In genomic region chr1:905811-906531, GRCh38 we compare ENCODE assay signal across 10 cellular contexts. TPM values are rescaled to one million over a fixed set of nuclear protein-coding genes. Genes with fewer than 3 reads are reported as not detected.
DNase-seq lines count a peak whose midpoint lies in the region; ATAC-seq and TF ChIP-seq lines count a peak whose summit lies in the region.
"Had no signal": no experiment of that assay in that cellular context is flagged by ENCODE, and none has a peak within 500 bp of the region (broad histone marks: within the 10 kb centered on the region; RNA-seq: fewer than 3 reads in every experiment).

No MANE protein-coding gene starts in this region.

- H3K4me1 ChIP-seq in Peyer's patch (peaks cover 0 to 44% (median 5%) of the 10 kb centered on the region in 4 donors), skeletal muscle satellite cell (ENCODE audit: control insufficient read depth, insufficient read depth, low read length) (peaks cover 40% of the 10 kb centered on the region)

- H3K27me3 ChIP-seq in Peyer's patch (peaks cover 0 to 9% of the 10 kb centered on the region in 2 donors), skeletal muscle satellite cell (ENCODE audit: control insufficient read depth, insufficient read depth, low read length) (peaks cover 3% of the 10 kb centered on the region)

- H3K4me3 ChIP-seq in Peyer's patch (no peak overlapping the region), skeletal muscle satellite cell (ENCODE audit: low read length) (peak overlapping the region; percentile 15)

- TF ChIP-seq CTCF in Peyer's patch (IDR thresholded peaks at IDR 0.05) = no peak

- no peak for ATAC-seq in left ventricle myocardium superior

- H3K36me3 ChIP-seq in Peyer's patch (no peaks in the 10 kb centered on the region), skeletal muscle satellite cell (ENCODE audit: insufficient read depth, low read length) (no peaks in the 10 kb centered on the region)

- H3K4me2 ChIP-seq in skeletal muscle satellite cell (ENCODE audit: low read length) = peak overlapping the region; percentile 62

- H3K27ac ChIP-seq in Peyer's patch = no peak overlapping the region

- H3K9me3 ChIP-seq in Peyer's patch (no peaks in the 10 kb centered on the region), skeletal muscle satellite cell (replicated peaks; ENCODE audit: low read length) (no peaks in the 10 kb centered on the region)

- DNase-seq in GM19238 (ENCODE audit: insufficient read length, low spot score) (peak; percentile 13), Peyer's patch (peak; percentile 14 to 48 (median 46)), left ventricle myocardium superior (peak; percentile 46), NCI-H345 treated with DMSO at 0.1 percent for 48 hours (lab: John Stamatoyannopoulos, UW; ENCODE audit: unreplicated experiment) (no peak), HuH-7.5 (ENCODE audit: low spot score) (no peak), NCI-H1417 (lab: John Stamatoyannopoulos, UW) (no peak)
- DNase-seq in effector CD4-positive, alpha-beta T cell = no peak
- DNase-seq: NCI-H1417 treated with DMSO at 0.1 percent for 48 hours had no signal

- no peak for TF ChIP-seq POLR2A in Peyer's patch (IDR thresholded peaks at IDR 0.05)

- no peak overlapping the region for H3K9ac ChIP-seq in skeletal muscle satellite cell (ENCODE audit: low read depth, low read length)

- intact Hi-C loops in left ventricle myocardium superior (cut with micrococcal nuclease) = no loop called here

RNA-seq across cellular contexts. Expression of gene SAMD11, which starts 17.8 kb away (rescaled TPM):
- 1 to 10 TPM; 1.1 to 5.0 (median 2.2) TPM for total RNA-seq in Peyer's patch
- total RNA-seq in left ventricle myocardium superior = 2.1 TPM
- total RNA-seq in skeletal muscle satellite cell (2012; rRNA removed) = 4.2 and 7.1 TPM in 2 replicates
- total RNA-seq: SK-MEL-5 had no signal

RNA-seq across cellular contexts. Expression of gene NOC2L, which starts 53.1 kb away (rescaled TPM):
- total RNA-seq in Peyer's patch (10 to 100 TPM; 18.2 to 58.6 (median 39.9) TPM), left ventricle myocardium superior (46.8 TPM)
- total RNA-seq in skeletal muscle satellite cell (2012; rRNA removed) = 137 and 144 TPM in 2 replicates

RNA-seq across cellular contexts. Expression of gene KLHL17, which starts 54.4 kb away (rescaled TPM):
- total RNA-seq in Peyer's patch (10 to 100 TPM; 14.9 to 17.0 (median 15.8) TPM), left ventricle myocardium superior (6.6 TPM)
- 12.7 and 13.9 TPM in 2 replicates for total RNA-seq in skeletal muscle satellite cell (2012; rRNA removed)

Comparison
In these comparisons a context has a peak if more than half of its experiments do, and no peak if none do; other contexts are left out.
1. DNase-seq: peak in GM19238 (single experiment), Peyer's patch (3 of 3) and left ventricle myocardium superior (single experiment); none in NCI-H345 treated with DMSO at 0.1 percent for 48 hours (single experiment), effector CD4-positive, alpha-beta T cell (single experiment), HuH-7.5 (single experiment) and NCI-H1417 (0 of 3).